16 cellular contexts compared by ENCODE assay signal in the genomic region with DNA sequence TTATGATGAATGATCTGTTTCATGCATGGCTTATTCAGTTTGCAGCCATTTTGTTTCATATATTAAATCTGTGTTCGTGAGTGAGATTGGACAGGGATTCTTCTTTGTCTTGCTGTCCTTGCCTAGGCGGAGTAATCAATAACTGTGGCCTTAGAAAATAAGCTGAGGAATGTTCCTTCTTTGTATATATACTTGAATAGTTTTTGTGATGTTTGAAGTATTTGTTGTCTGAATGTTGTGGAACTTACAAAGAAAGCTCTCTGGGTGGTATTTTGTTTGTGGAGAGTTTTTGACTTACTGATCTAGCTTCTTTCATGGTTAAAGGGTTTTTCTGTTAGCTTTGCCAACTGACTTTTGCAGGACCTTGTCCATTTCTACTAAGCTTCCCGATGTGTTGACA.
"Had no signal": no experiment of that assay in that cellular context is flagged by ENCODE, and none has a peak within 500 bp of the region (broad histone marks: within the 10 kb centered on the region; RNA-seq: fewer than 3 reads in every experiment).

No MANE protein-coding gene starts in this region.

- H3K4me1 Mint-ChIP-seq: mesothelial cell of epicardium had no signal

- H3K4me3 Mint-ChIP-seq: mesothelial cell of epicardium had no signal

- H3K4me1 ChIP-seq: adrenal gland had no signal

- H3K36me3 ChIP-seq: adrenal gland, cardiac muscle cell, ovary, thyroid gland had no signal

- H3K27ac ChIP-seq: adrenal gland, cardiac muscle cell, esophagus muscularis mucosa, ovary, thyroid gland had no signal

- DNase-seq: activated CD4-positive, alpha-beta T cell treated with anti-CD3 and anti-CD28 coated beads for 1 hour; activated CD4-positive, alpha-beta T cell treated with anti-CD3 and anti-CD28 coated beads, Interleukin-2, amount 50 U/mL, for 4 hours; activated CD8-positive, alpha-beta memory T cell treated with anti-CD3 and anti-CD28 coated beads, Interleukin-2, amount 50 U/mL, for 4 hours; activated naive CD4-positive, alpha-beta T cell treated with Interleukin-2 at 50 U/mL for 16 hours; adrenal gland; dorsolateral prefrontal cortex; islet precursor cell; ovary; stimulated activated CD4-positive, alpha-beta T cell treated with anti-CD3 and anti-CD28 coated beads, Interleukin-1b, Interleukin-23, amount 100 ng/mL, for 48 hours; SW 1271; T1000; thyroid gland had no signal

- H3K4me3 ChIP-seq: adrenal gland, cardiac muscle cell, dorsolateral prefrontal cortex, esophagus muscularis mucosa, lung, ovary, thyroid gland had no signal

- H3K27me3 ChIP-seq: adrenal gland, cardiac muscle cell, dorsolateral prefrontal cortex, esophagus muscularis mucosa, ovary, thyroid gland had no signal

- H3K9me3 ChIP-seq: adrenal gland, esophagus muscularis mucosa, ovary, thyroid gland had no signal

- H3K27ac Mint-ChIP-seq: mesothelial cell of epicardium had no signal
